ENCODE assay signal across 2 cellular contexts in the genomic region with DNA sequence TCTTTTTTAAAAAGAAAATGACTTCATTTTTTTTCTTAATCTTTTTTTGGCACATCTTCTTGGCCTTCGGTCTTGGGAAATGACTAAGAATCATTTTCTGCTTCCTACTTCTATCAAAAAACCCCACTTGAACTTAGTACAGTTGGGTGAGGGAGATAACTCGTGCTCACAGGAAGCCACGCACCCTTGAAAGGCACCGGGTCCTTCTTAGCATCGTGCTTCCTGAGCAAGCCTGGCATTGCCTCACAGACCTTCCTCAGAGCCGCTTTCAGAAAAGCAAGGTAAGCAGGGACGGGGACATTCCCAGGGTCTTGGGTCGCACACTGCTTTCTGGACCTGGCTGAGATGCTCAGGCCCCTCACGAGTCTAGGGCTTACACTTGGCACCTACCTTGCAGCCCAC.
TF ChIP-seq lines count a peak whose summit lies in the region.

TSS of gene CCR4 (plus strand) at position 235 of the 402 bp plus-strand sequence. CDS start 1,779 bp downstream, outside the sequence.

TF ChIP-seq in K562, 482 proteins besides CTCF, POLR2A, EP300 and RAD21 (continued from another document and continues in another):
- TF ChIP-seq STAT5A (IDR thresholded peaks at IDR 0.05; ENCODE audit: borderline replicate concordance, low read length) (peak; percentile 40; the same call in 1 of the 2 replicates), CHD2 (IDR thresholded peaks at IDR 0.05; ENCODE audit: low read depth, low read length) (no peak), CBFA2T3 (IDR thresholded peaks at IDR 0.05) (peak; percentile 85), MGA (IDR thresholded peaks at IDR 0.05) (peak; percentile 58), NR0B1 (IDR thresholded peaks at IDR 0.05; ENCODE audit: partially characterized antibody) (no peak)

TF ChIP-seq in SK-N-SH treated with all-trans-retinoic acid at 6 μM for 48 hours, 23 proteins besides CTCF, POLR2A, EP300 and RAD21 (continued from another document):
- no peak for TF ChIP-seq TSHZ2 (CRISPR knock-in tag; IDR thresholded peaks at IDR 0.05)
- no peak for TF ChIP-seq ZNF565 (CRISPR knock-in tag; conservative IDR thresholded peaks at IDR 0.05; ENCODE audit: low read depth)
- no peak for TF ChIP-seq RARB (CRISPR knock-in tag; IDR thresholded peaks at IDR 0.05)
- TF ChIP-seq, protein P1, sequence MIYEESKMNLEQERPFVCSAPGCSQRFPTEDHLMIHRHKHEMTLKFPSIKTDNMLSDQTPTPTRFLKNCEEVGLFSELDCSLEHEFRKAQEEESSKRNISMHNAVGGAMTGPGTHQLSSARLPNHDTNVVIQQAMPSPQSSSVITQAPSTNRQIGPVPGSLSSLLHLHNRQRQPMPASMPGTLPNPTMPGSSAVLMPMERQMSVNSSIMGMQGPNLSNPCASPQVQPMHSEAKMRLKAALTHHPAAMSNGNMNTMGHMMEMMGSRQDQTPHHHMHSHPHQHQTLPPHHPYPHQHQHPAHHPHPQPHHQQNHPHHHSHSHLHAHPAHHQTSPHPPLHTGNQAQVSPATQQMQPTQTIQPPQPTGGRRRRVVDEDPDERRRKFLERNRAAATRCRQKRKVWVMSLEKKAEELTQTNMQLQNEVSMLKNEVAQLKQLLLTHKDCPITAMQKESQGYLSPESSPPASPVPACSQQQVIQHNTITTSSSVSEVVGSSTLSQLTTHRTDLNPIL (CRISPR knock-in tag; IDR thresholded peaks at IDR 0.05; ENCODE audit: low read depth), result no peak
- TF ChIP-seq TCF4 (CRISPR knock-in tag; IDR thresholded peaks at IDR 0.05; ENCODE audit: borderline replicate concordance), result no peak
- no peak for TF ChIP-seq CSDC2 (CRISPR knock-in tag; IDR thresholded peaks at IDR 0.05)
- TF ChIP-seq BACH2 (CRISPR knock-in tag; IDR thresholded peaks at IDR 0.05; ENCODE audit: borderline replicate concordance), result no peak
- no peak for TF ChIP-seq GLIS3 (CRISPR knock-in tag; IDR thresholded peaks at IDR 0.05)
- no peak for TF ChIP-seq PPARA (CRISPR knock-in tag; IDR thresholded peaks at IDR 0.05; ENCODE audit: borderline replicate concordance)
